25 cellular contexts compared by ENCODE assay signal in genomic region chr3:3392946-3393345, GRCh38.
DNase-seq lines count a peak whose midpoint lies in the region; ATAC-seq, FAIRE-seq and TF ChIP-seq lines count a peak whose summit lies in the region.
"Had no signal": no experiment of that assay in that cellular context is flagged by ENCODE, and none has a peak within 500 bp of the region (broad histone marks: within the 10 kb centered on the region; RNA-seq: fewer than 3 reads in every experiment).

No MANE protein-coding gene starts in this region.

- H2AFZ ChIP-seq in neuron (ENCODE audit: low read depth, low read length), result no peak overlapping the region
- H2AFZ ChIP-seq: GM23338 had no signal

- no peak for TF ChIP-seq CTCF in kidney (IDR thresholded peaks at IDR 0.05; ENCODE audit: borderline replicate concordance, extremely low read depth, insufficient read depth)

- no peaks in the 10 kb centered on the region for H3K27me3 Mint-ChIP-seq in stimulated activated naive CD8-positive, alpha-beta T cell treated with anti-CD3 and anti-CD28 coated beads, Interleukin-15, amount 100 ng/mL, for 72 hours
- H3K27me3 Mint-ChIP-seq in stimulated activated memory B cell treated with anti-CD40 and anti-IgM and Interleukin-4, amounts not matched to agents 10 μg/mL and 1 μg/mL and 100 μg/mL, for 72 hours, result no peaks in the 10 kb centered on the region
- H3K27me3 Mint-ChIP-seq: B cell; CD4-positive, CD25-positive, alpha-beta regulatory T cell had no signal

- H3K4me1 ChIP-seq in kidney (ENCODE audit: control insufficient read depth in 1 of 2, insufficient read depth in 1 of 2, low read depth in 1 of 2, low read length in 2 of 2) (no peaks in the 10 kb centered on the region), neuron (ENCODE audit: insufficient read depth, low read length) (peaks cover 25% of the 10 kb centered on the region)
- H3K4me1 ChIP-seq: BLaER1, HAP-1 had no signal

- no peaks in the 10 kb centered on the region for H3K36me3 Mint-ChIP-seq in stimulated activated memory B cell treated with anti-CD40 and anti-IgM and Interleukin-4, amounts not matched to agents 10 μg/mL and 1 μg/mL and 100 μg/mL, for 72 hours
- H3K36me3 Mint-ChIP-seq: CD4-positive, CD25-positive, alpha-beta regulatory T cell; CD8-positive, alpha-beta T cell had no signal

- no peak overlapping the region for H3K4me3 Mint-ChIP-seq in stimulated activated naive CD8-positive, alpha-beta T cell treated with anti-CD3 and anti-CD28 coated beads, Interleukin-15, amount 100 ng/mL, for 72 hours
- H3K4me3 Mint-ChIP-seq in stimulated activated memory B cell treated with anti-CD40 and anti-IgM and Interleukin-4, amounts not matched to agents 10 μg/mL and 1 μg/mL and 100 μg/mL, for 72 hours, result no peak overlapping the region
- H3K4me3 Mint-ChIP-seq: B cell; CD4-positive, CD25-positive, alpha-beta regulatory T cell; CD8-positive, alpha-beta T cell; GM23338; HFFc6 had no signal

- peak overlapping the region in 1 of 2 donors; percentile 49 for H3K27ac Mint-ChIP-seq in stimulated activated naive CD8-positive, alpha-beta T cell treated with anti-CD3 and anti-CD28 coated beads, Interleukin-15, amount 100 ng/mL, for 72 hours
- no peak overlapping the region for H3K27ac Mint-ChIP-seq in stimulated activated memory B cell treated with anti-CD40 and anti-IgM and Interleukin-4, amounts not matched to agents 10 μg/mL and 1 μg/mL and 100 μg/mL, for 72 hours
- H3K27ac Mint-ChIP-seq: B cell; CD4-positive, CD25-positive, alpha-beta regulatory T cell; CD8-positive, alpha-beta T cell; GM23338; HFFc6 had no signal

- FAIRE-seq in kidney (lab: Jason Lieb, UNC), result no peak
- FAIRE-seq: A204.1, D721Med, GM12878, H54 had no signal

- H3K9me3 ChIP-seq in kidney (ENCODE audit: control insufficient read depth in 1 of 2, low read length in 2 of 2) (peaks cover 0 to 2% of the 10 kb centered on the region in 2 donors), neuron (ENCODE audit: low read length) (peaks cover 2% of the 10 kb centered on the region)
- H3K9me3 ChIP-seq: BLaER1, HAP-1 had no signal

- H3K4me1 Mint-ChIP-seq in stimulated activated naive CD8-positive, alpha-beta T cell treated with anti-CD3 and anti-CD28 coated beads, Interleukin-15, amount 100 ng/mL, for 72 hours, result no peaks in the 10 kb centered on the region
- H3K4me1 Mint-ChIP-seq in stimulated activated memory B cell treated with anti-CD40 and anti-IgM and Interleukin-4, amounts not matched to agents 10 μg/mL and 1 μg/mL and 100 μg/mL, for 72 hours, result no peaks in the 10 kb centered on the region
- H3K4me1 Mint-ChIP-seq: B cell; CD4-positive, CD25-positive, alpha-beta regulatory T cell; GM23338 had no signal

- H3K27me3 ChIP-seq in neuron (ENCODE audit: insufficient read depth, low read length), result no peaks in the 10 kb centered on the region
- H3K27me3 ChIP-seq: BLaER1 had no signal

- H3K36me3 ChIP-seq in kidney (ENCODE audit: control insufficient read depth in 1 of 2, insufficient read depth in 2 of 2, low read length in 2 of 2) (no peaks in the 10 kb centered on the region), neuron (ENCODE audit: insufficient read depth, low read length) (no peaks in the 10 kb centered on the region)
- H3K36me3 ChIP-seq: BLaER1, HAP-1 had no signal

- intact Hi-C loops in kidney (cut with DNase I), result no loop called here

- ATAC-seq in stimulated activated naive CD8-positive, alpha-beta T cell treated with anti-CD3 and anti-CD28 coated beads, Interleukin-15, amount 100 ng/mL, for 72 hours, result peak; percentile 40
- ATAC-seq in stimulated activated naive CD8-positive, alpha-beta T cell treated with anti-CD3 and anti-CD28 coated beads, Interleukin-15, Interleukin-2, amounts not matched to agents 100 U/mL and 50 U/mL, for 24 hours, result no peak
- ATAC-seq in stimulated activated memory B cell treated with anti-CD40 and anti-IgM and Interleukin-4, amounts not matched to agents 10 μg/mL and 1 μg/mL and 100 μg/mL, for 72 hours, result peak; percentile 16
- ATAC-seq in HG03565 (IDR thresholded peaks at IDR 0.05; ENCODE audit: unreplicated experiment) (no peak), GM18907 (IDR thresholded peaks at IDR 0.05; ENCODE audit: unreplicated experiment) (no peak)
- ATAC-seq: CD8-positive, alpha-beta T cell; GM12878; GM23338 had no signal

- DNase-seq in stimulated activated naive CD8-positive, alpha-beta T cell treated with anti-CD3 and anti-CD28 coated beads, Interleukin-15, amount 100 ng/mL, for 72 hours, result no peak
- DNase-seq in stimulated activated naive CD8-positive, alpha-beta T cell treated with anti-CD3 and anti-CD28 coated beads, Interleukin-15, Interleukin-2, amounts not matched to agents 100 U/mL and 50 U/mL, for 24 hours, result no peak
- peak; percentile 48 for DNase-seq in kidney
- DNase-seq in cerebellar cortex (ENCODE audit: low spot score), result no peak
- DNase-seq: CD4-positive, CD25-positive, alpha-beta regulatory T cell; CD8-positive, alpha-beta T cell; DMS 273 treated with DMSO at 0.1 percent for 48 hours; DMS79; EL; GDM1; HFFc6 had no signal

- H3K9me3 Mint-ChIP-seq in stimulated activated naive CD8-positive, alpha-beta T cell treated with anti-CD3 and anti-CD28 coated beads, Interleukin-15, amount 100 ng/mL, for 72 hours, result peaks cover 0 to 6% of the 10 kb centered on the region in 2 donors
- H3K9me3 Mint-ChIP-seq in stimulated activated memory B cell treated with anti-CD40 and anti-IgM and Interleukin-4, amounts not matched to agents 10 μg/mL and 1 μg/mL and 100 μg/mL, for 72 hours, result peaks cover 3% of the 10 kb centered on the region

- no peak overlapping the region for H3K9ac ChIP-seq in kidney (ENCODE audit: low read length in 2 of 2)
- H3K9ac ChIP-seq: BLaER1 had no signal

- H3K27ac ChIP-seq in kidney (ENCODE audit: low read depth in 2 of 2, low read length in 2 of 2), result no peak overlapping the region
- H3K27ac ChIP-seq: 22Rv1, BLaER1, C4-2B had no signal

- H3K4me3 ChIP-seq in kidney (ENCODE audit: low read length in 2 of 2) (no peak overlapping the region), neuron (ENCODE audit: low read length) (peak overlapping the region; percentile 6)
- H3K4me3 ChIP-seq: BLaER1, GM12878, GM23338, HAP-1 had no signal

Comparison
In these comparisons a context has a peak if more than half of its experiments do, and no peak if none do; other contexts are left out.
1. ATAC-seq: peak in stimulated activated naive CD8-positive, alpha-beta T cell treated with anti-CD3 and anti-CD28 coated beads, Interleukin-15, amount 100 ng/mL, for 72 hours (single experiment) and stimulated activated memory B cell treated with anti-CD40 and anti-IgM and Interleukin-4, amounts not matched to agents 10 μg/mL and 1 μg/mL and 100 μg/mL, for 72 hours (single experiment); none in stimulated activated naive CD8-positive, alpha-beta T cell treated with anti-CD3 and anti-CD28 coated beads, Interleukin-15, Interleukin-2, amounts not matched to agents 100 U/mL and 50 U/mL, for 24 hours (single experiment), HG03565 (single experiment) and GM18907 (single experiment).